In the genomic region with DNA sequence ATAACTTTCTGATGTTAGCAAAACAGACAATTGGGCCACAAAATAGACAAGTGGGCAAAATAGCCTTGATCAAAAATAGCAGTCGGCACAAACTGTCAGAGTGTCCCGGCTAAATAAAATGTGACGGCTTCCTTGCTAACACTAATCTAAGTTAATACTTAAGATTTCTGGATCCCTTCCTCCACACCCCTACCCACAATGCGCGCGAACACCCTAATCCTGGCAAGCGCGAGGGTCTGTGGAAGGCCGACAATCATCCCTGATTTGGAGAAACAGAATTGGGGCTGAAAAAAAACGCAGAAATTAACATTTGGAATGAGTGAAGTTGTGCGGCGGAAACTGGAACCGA, we compare ENCODE assay signal across 8 cellular contexts. TPM values are rescaled to one million over a fixed set of nuclear protein-coding genes. Genes with fewer than 3 reads are reported as not detected.
DNase-seq lines count a peak whose midpoint lies in the region; ATAC-seq and TF ChIP-seq lines count a peak whose summit lies in the region.

No MANE protein-coding gene starts in this region.

- CTCF ChIA-PET in BJ (lab: Yijun Ruan, JAX) = interaction anchor here (0.9 kb wide), 1 partner anchor 60 kb away, joined by 3 read pairs; no protein-coding TSS in a partner anchor

- H3K36me3 Mint-ChIP-seq in naive B cell = peaks cover 13 to 16% of the 10 kb centered on the region in 2 donors

- H3K4me3 ChIP-seq in BJ (ENCODE audit: low read depth, low read length) (peak overlapping the region; percentile 68), HUES48 (ENCODE audit: low read depth, low read length) (peak overlapping the region; percentile 89)

- H3K27me3 ChIP-seq in BJ (ENCODE audit: control insufficient read depth, insufficient read depth, low read length) (no peaks in the 10 kb centered on the region), HUES48 (ENCODE audit: control insufficient read depth, insufficient read depth, low read length) (no peaks in the 10 kb centered on the region)

- peak overlapping the region; percentile 86 to 99 (median 98) for H3K4me3 Mint-ChIP-seq in naive B cell

- ATAC-seq in naive B cell (ENCODE audit: low read depth in 2 of 2) = no peak
- ATAC-seq in GM21447 (IDR thresholded peaks at IDR 0.05; ENCODE audit: unreplicated experiment) = no peak
- ATAC-seq in GM19328 (IDR thresholded peaks at IDR 0.05; ENCODE audit: unreplicated experiment) = no peak

- no peak for TF ChIP-seq CTCF in BJ (IDR thresholded peaks at IDR 0.05; ENCODE audit: insufficient read depth, low read depth, low read length)

- no peaks in the 10 kb centered on the region for H3K27me3 Mint-ChIP-seq in naive B cell

- DNase-seq in BJ (ENCODE audit: low read depth) (no peak), cerebellum (ENCODE audit: low spot score) (peak; percentile 0), naive B cell (no peak), NCI-H2029 treated with DMSO at 0.1 percent for 48 hours (lab: John Stamatoyannopoulos, UW) (no peak), SIG-M5 treated with dmso at 0.1 percent for 504 hours (lab: John Stamatoyannopoulos, UW; ENCODE audit: unreplicated experiment) (no peak)

- peak overlapping the region; percentile 28 for H3K27ac ChIP-seq in HUES48 (ENCODE audit: low read depth, low read length)

- H3K27ac Mint-ChIP-seq in naive B cell = peak overlapping the region; percentile 90 to 99 (median 96)

- H3K9ac ChIP-seq in HUES48 (ENCODE audit: low read depth, low read length) = peak overlapping the region; percentile 7; the same call in 1 of the 2 replicates

- peaks cover 17 to 41% (median 33%) of the 10 kb centered on the region in 3 donors for H3K4me1 Mint-ChIP-seq in naive B cell

- no peaks in the 10 kb centered on the region for H3K9me3 Mint-ChIP-seq in naive B cell

- H3K36me3 ChIP-seq in BJ (ENCODE audit: control insufficient read depth, insufficient read depth, low read length) (no peaks in the 10 kb centered on the region), HUES48 (ENCODE audit: control insufficient read depth, insufficient read depth, low read length) (peaks cover 2% of the 10 kb centered on the region; the same call in 1 of the 2 replicates)

- H3K4me1 ChIP-seq in HUES48 (ENCODE audit: control insufficient read depth, insufficient read depth, low read length) = peaks cover 34% of the 10 kb centered on the region

- POLR2A ChIA-PET in BJ (lab: Charles Lee) = interaction anchor here (0.6 kb wide), 1 partner anchor 47 kb away, joined by 5 read pairs; no protein-coding TSS in a partner anchor

- no peaks in the 10 kb centered on the region for H3K9me3 ChIP-seq in HUES48 (ENCODE audit: control insufficient read depth, insufficient read depth, low read length)

RNA-seq across cellular contexts. Expression of a gene that starts 0.5 kb away (rescaled TPM):
- 1.8 and 4.9 TPM in 2 replicates for polyA plus RNA-seq in BJ (2011; rRNA removed)
- polyA minus RNA-seq in BJ (2011; rRNA and poly(A)+ RNA removed) = 2.1 and 2.9 TPM in 2 replicates
- 64.7 TPM for total RNA-seq in cerebellum
- polyA plus RNA-seq in naive B cell (ENCODE audit: low read depth in 6 of 6) = 10 to 100 TPM in 1 of 6 donors, 1 to 10 TPM in 5; 2.0 to 12.5 (median 7.8) TPM

RNA-seq across cellular contexts. Expression of a gene that starts 0.7 kb away (rescaled TPM):
- polyA plus RNA-seq in BJ (2011; rRNA removed) (10.5 and 26.6 TPM in 2 replicates), naive B cell (ENCODE audit: low read depth in 6 of 6) (1 to 10 TPM in 5 of 6 donors, not detected in 1; 3.0 to 4.4 (median 3.2) TPM)
- polyA minus RNA-seq in BJ (2011; rRNA and poly(A)+ RNA removed) = 39.7 and 42.0 TPM in 2 replicates
- total RNA-seq in cerebellum = 24.4 TPM
